Comparison of ENCODE assay signal across 16 cellular contexts in genomic region chr11:127643659-127644058, GRCh38.
"Had no signal": no experiment of that assay in that cellular context is flagged by ENCODE, and none has a peak within 500 bp of the region (broad histone marks: within the 10 kb centered on the region; RNA-seq: fewer than 3 reads in every experiment).

No MANE protein-coding gene starts in this region.

- ATAC-seq: heart left ventricle; naive thymus-derived CD8-positive, alpha-beta T cell; sciatic nerve; stimulated activated memory B cell treated with anti-CD40 and anti-IgM and Interleukin-4, amounts not matched to agents 10 μg/mL and 1 μg/mL and 100 μg/mL, for 72 hours had no signal

- H3K4me1 ChIP-seq: heart left ventricle, spleen, tibial nerve had no signal

- H3K9me3 ChIP-seq: heart left ventricle, spleen, tibial nerve had no signal

- H3K36me3 ChIP-seq: heart left ventricle, spleen, tibial nerve had no signal

- DNase-seq: effector CD4-positive, alpha-beta T cell; endodermal cell; heart left ventricle; hypothalamus; kidney glomerular epithelial cell; mesendoderm; naive thymus-derived CD8-positive, alpha-beta T cell; posterior cingulate gyrus; spleen; stimulated activated CD4-positive, alpha-beta T cell treated with anti-CD3 and anti-CD28 coated beads, Interleukin-15, amount 100 ng/mL, for 24 hours; stimulated activated CD4-positive, alpha-beta T cell treated with anti-CD3 and anti-CD28 coated beads, Interleukin-1b, Interleukin-23, amount 100 ng/mL, for 48 hours; stimulated activated CD4-positive, alpha-beta T cell treated with anti-CD3 and anti-CD28 coated beads, Interleukin-4, amount 100 ng/mL, for 24 hours had no signal

- H3K27me3 ChIP-seq: heart left ventricle, spleen, tibial nerve had no signal

- H3K27ac ChIP-seq: coronary artery, heart left ventricle, spleen, tibial nerve had no signal

- H3K4me3 ChIP-seq: coronary artery, heart left ventricle, spleen, tibial nerve had no signal
